19 cellular contexts compared by ENCODE assay signal in the genomic region with DNA sequence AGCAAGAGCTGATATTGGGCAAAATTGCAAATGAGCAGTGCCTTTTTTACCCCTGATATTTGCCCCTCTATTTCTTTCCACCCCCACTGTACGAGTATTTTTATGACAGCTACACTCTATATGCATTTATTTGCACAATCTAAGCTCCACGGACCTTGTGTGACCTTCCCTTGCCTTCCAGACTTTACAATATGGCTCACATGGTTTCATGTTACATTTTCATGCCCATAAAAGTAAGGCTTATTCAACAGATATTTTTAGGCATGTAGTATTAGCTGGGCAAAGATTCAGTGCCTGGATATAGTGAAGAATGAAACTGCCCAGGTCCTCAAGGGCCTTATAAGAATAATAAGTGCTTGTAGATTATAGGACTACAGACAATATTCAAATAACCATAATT.
A peak's percentile ranks its signal among the peaks of the same experiment; 100 is the strongest.
DNase-seq lines count a peak whose midpoint lies in the region; TF ChIP-seq lines count a peak whose summit lies in the region.
"Had no signal": no experiment of that assay in that cellular context is flagged by ENCODE, and none has a peak within 500 bp of the region (broad histone marks: within the 10 kb centered on the region; RNA-seq: fewer than 3 reads in every experiment).

No MANE protein-coding gene starts in this region.

- no peak overlapping the region for H3K4me3 ChIP-seq in LNCaP clone FGC (ENCODE audit: low read depth, low read length)
- no peak overlapping the region for H3K4me3 ChIP-seq in retinal pigment epithelial cell (ENCODE audit: low read length)
- H3K4me3 ChIP-seq: BLaER1, PC-9 had no signal

- DNase-seq in NCI-H82 (lab: John Stamatoyannopoulos, UW) (peak; percentile 31), NCI-H82 treated with DMSO at 0.1 percent for 48 hours (lab: John Stamatoyannopoulos, UW; ENCODE audit: unreplicated experiment) (no peak), LNCaP clone FGC (ENCODE audit: low read depth) (peak; percentile 68), NCI-H748 treated with DMSO at 0.1 percent for 48 hours (lab: John Stamatoyannopoulos, UW) (peak; percentile 64), retinal pigment epithelial cell (ENCODE audit: low read depth) (peak; percentile 29), GM19238 (ENCODE audit: insufficient read length, low spot score) (no peak), caudate nucleus (lab: John Stamatoyannopoulos, UW) (no peak), HuH-7 (ENCODE audit: low spot score) (no peak)
- DNase-seq: Calu3; CD4-positive, alpha-beta memory T cell; DMS79; H7; NCI-H1105 treated with DMSO at 0.1 percent for 48 hours; NCI-H1930; NCI-H774; PC-9; T-helper 2 cell had no signal

- TF ChIP-seq CTCF in LNCaP clone FGC (IDR thresholded peaks at IDR 0.05; ENCODE audit: control insufficient read depth, extremely low read depth, insufficient read depth): no peak
- no peak for TF ChIP-seq CTCF in retinal pigment epithelial cell (conservative IDR thresholded peaks at IDR 0.05; ENCODE audit: low read depth, low read length)

- no peak overlapping the region for H3K27ac ChIP-seq in caudate nucleus (ENCODE audit: low read depth, low read length)
- H3K27ac ChIP-seq: BLaER1, PC-9, RWPE1 had no signal

Comparison
In these comparisons a context has a peak if more than half of its experiments do, and no peak if none do; other contexts are left out.
1. DNase-seq: peak in NCI-H82 (single experiment), LNCaP clone FGC (single experiment), NCI-H748 treated with DMSO at 0.1 percent for 48 hours (single experiment) and retinal pigment epithelial cell (single experiment); none in NCI-H82 treated with DMSO at 0.1 percent for 48 hours (single experiment), GM19238 (single experiment), caudate nucleus (0 of 61) and HuH-7 (single experiment).